Comparison of ENCODE assay signal across 8 cellular contexts in genomic region chr2:64524604-64525322, GRCh38. TPM values are rescaled to one million over a fixed set of nuclear protein-coding genes. Genes with fewer than 3 reads are reported as not detected.
DNase-seq lines count a peak whose midpoint lies in the region; ATAC-seq, FAIRE-seq and TF ChIP-seq lines count a peak whose summit lies in the region.

No MANE protein-coding gene starts in this region.

- peaks cover 30% of the 10 kb centered on the region for H3K4me1 ChIP-seq in HepG2 (ENCODE audit: insufficient read depth, low read length)

- no peak for FAIRE-seq in HepG2 (lab: Jason Lieb, UNC)

- WGBS in HepG2 (ENCODE audit: low lambda C conversion rate), result 2% methylated on average over 22 of the region's 48 CpGs

- no peak overlapping the region for H2AFZ ChIP-seq in HepG2 (ENCODE audit: low read length)

- peak overlapping the region; percentile 89 for H3K4me2 ChIP-seq in HepG2 (ENCODE audit: low read depth, low read length)

- no TSS peak for BruUV-seq in HepG2 (replicated peaks; lab: Mats Ljungman, UMichigan)

- peak; percentile 32 for DNase-seq in SW480 (ENCODE audit: low spot score)
- peak; percentile 23 for DNase-seq in cerebellar cortex (ENCODE audit: low spot score)
- DNase-seq in HepG2 (ENCODE audit: low spot score), result peak; percentile 30
- DNase-seq in stimulated activated CD4-positive, alpha-beta T cell treated with anti-CD3 and anti-CD28 coated beads, TNF-alpha, amount 100 ng/mL, for 24 hours (ENCODE audit: low read depth in 3 of 3), result peak in 2 of 3 experiments; percentile 13 to 26
- DNase-seq in germinal center (ENCODE audit: low spot score), result no peak

- H4K20me1 ChIP-seq in HepG2 (ENCODE audit: insufficient read depth, low read length), result peaks cover 15% of the 10 kb centered on the region; the same call in 1 of the 2 replicates

- peak; percentile 14 for ATAC-seq in GM18867 (IDR thresholded peaks at IDR 0.05; ENCODE audit: unreplicated experiment)
- ATAC-seq in HG03139 (IDR thresholded peaks at IDR 0.05; ENCODE audit: unreplicated experiment), result peak; percentile 16
- peak; percentile 87 for ATAC-seq in HepG2

- POLR2A ChIA-PET in HepG2 (lab: Yijun Ruan, JAX), result interaction anchor here (1.1 to 2.2 kb wide), 7 partner anchors 8 to 531 kb away, joined by 3 to 7 read pairs (median 4); partner anchors contain the start of gene LGALSL

- peaks cover 2 to 4% of the 10 kb centered on the region in 2 experiments; a peak in 2 of 5 replicates for H3K36me3 ChIP-seq in HepG2 (replicated peaks in 1 of 2; ENCODE audit: control insufficient read depth in 1 of 2, insufficient read depth in 2 of 2, low read length in 2 of 2)

- peak overlapping the region; percentile 95 to 100 (median 98) for H3K4me3 ChIP-seq in HepG2 (replicated peaks in 1 of 3; ENCODE audit: insufficient read depth in 1 of 3, low read depth in 2 of 3, low read length in 3 of 3)

- TF ChIP-seq POLR2A in HepG2 (IDR thresholded peaks at IDR 0.05; ENCODE audit: insufficient read depth in 1 of 2, low read depth in 2 of 2, low read length in 2 of 2), result 0 out of 4 replicates have a peak, but pooled peaks of 1 of the 2 experiments have one; percentile 13

- peak; percentile 36; the same call in 1 of the 2 replicates for TF ChIP-seq RAD21 in HepG2 (CRISPR knock-in tag; IDR thresholded peaks at IDR 0.05)

- 0 out of 2 replicates have a peak, but pooled peaks have one; percentile 3 for TF ChIP-seq CTCF in 22Rv1 (IDR thresholded peaks at IDR 0.05)
- 0 out of 2 replicates have a peak, but pooled peaks have one; percentile 33 for TF ChIP-seq CTCF in HepG2 (CRISPR knock-in tag; IDR thresholded peaks at IDR 0.05)

- in situ Hi-C loops in HepG2 (cut with HindIII; ENCODE audit: extremely low pct_ligation_motif_present, low pct_unique_long_range_greater_than_20kb), result no loop called here

- peak overlapping the region; percentile 82 for H3K9ac ChIP-seq in HepG2 (ENCODE audit: insufficient read depth, low read depth, low read length)

- peaks cover 50% of the 10 kb centered on the region for H3K79me2 ChIP-seq in HepG2 (ENCODE audit: insufficient read depth, low read length)

- CTCF ChIA-PET in HepG2 (lab: Yijun Ruan, JAX; ENCODE audit: low intra/inter-chr PET ratio, low total read pairs), result interaction anchor here (1.6 to 3.8 kb wide), 2 partner anchors 37 to 194 kb away, joined by 3 to 38 read pairs; no protein-coding TSS in a partner anchor

- TF ChIP-seq EP300 in HepG2 (IDR thresholded peaks at IDR 0.05; ENCODE audit: low read depth in 2 of 2, low read length in 2 of 2) (no peak), HepG2 (CRISPR knock-in tag; IDR thresholded peaks at IDR 0.05; ENCODE audit: borderline replicate concordance) (no peak)

- no peaks in the 10 kb centered on the region; a peak in 1 of 5 replicates for H3K27me3 ChIP-seq in HepG2 (ENCODE audit: control insufficient read depth in 1 of 2, insufficient read depth in 2 of 2, low read length in 2 of 2)

- intact Hi-C loops in HepG2 (cut with micrococcal nuclease; ENCODE audit: unreplicated experiment), result loop anchor here (1.0 to 5.0 kb wide), 6 partner anchors 18 to 363 kb away; partner anchors contain the start of gene SERTAD2

- H3K9me3 ChIP-seq in HepG2 (ENCODE audit: low read length), result no peaks in the 10 kb centered on the region

- peak overlapping the region; percentile 90 for H3K27ac ChIP-seq in 22Rv1
- H3K27ac ChIP-seq in HepG2 (ENCODE audit: extremely low read length, insufficient read depth, low read length), result peak overlapping the region; percentile 73

TF ChIP-seq in HepG2, 621 proteins besides CTCF, POLR2A, EP300 and RAD21 (continues in another document):
- peak; percentile 80 for TF ChIP-seq ZNF552 (CRISPR knock-in tag; IDR thresholded peaks at IDR 0.05; ENCODE audit: borderline replicate concordance)
- TF ChIP-seq ZNF354B (CRISPR knock-in tag; IDR thresholded peaks at IDR 0.05), result peak; percentile 77; the same call in 1 of the 2 replicates
- TF ChIP-seq ZNF232 (CRISPR knock-in tag; IDR thresholded peaks at IDR 0.05; ENCODE audit: borderline replicate concordance), result peak; percentile 83; the same call in 1 of the 2 replicates
- 0 out of 2 replicates have a peak, but pooled peaks have one; percentile 58 for TF ChIP-seq POGK (CRISPR knock-in tag; conservative IDR thresholded peaks at IDR 0.05)
- 0 out of 2 replicates have a peak, but pooled peaks have one; percentile 31 for TF ChIP-seq ZFP90 (CRISPR knock-in tag; IDR thresholded peaks at IDR 0.05; ENCODE audit: borderline replicate concordance)
- TF ChIP-seq NCOA1 (CRISPR knock-in tag; IDR thresholded peaks at IDR 0.05), result peak; percentile 67; the same call in 1 of the 2 replicates
- no peak for TF ChIP-seq EHMT2 (IDR thresholded peaks at IDR 0.05; ENCODE audit: borderline replicate concordance, low read depth, low read length)
- TF ChIP-seq HOXD1 (CRISPR knock-in tag; IDR thresholded peaks at IDR 0.05), result 0 out of 2 replicates have a peak, but pooled peaks have one; percentile 14
- TF ChIP-seq ZBTB14 (CRISPR knock-in tag; IDR thresholded peaks at IDR 0.05), result peak; percentile 53; the same call in 1 of the 2 replicates
- TF ChIP-seq, protein P1, sequence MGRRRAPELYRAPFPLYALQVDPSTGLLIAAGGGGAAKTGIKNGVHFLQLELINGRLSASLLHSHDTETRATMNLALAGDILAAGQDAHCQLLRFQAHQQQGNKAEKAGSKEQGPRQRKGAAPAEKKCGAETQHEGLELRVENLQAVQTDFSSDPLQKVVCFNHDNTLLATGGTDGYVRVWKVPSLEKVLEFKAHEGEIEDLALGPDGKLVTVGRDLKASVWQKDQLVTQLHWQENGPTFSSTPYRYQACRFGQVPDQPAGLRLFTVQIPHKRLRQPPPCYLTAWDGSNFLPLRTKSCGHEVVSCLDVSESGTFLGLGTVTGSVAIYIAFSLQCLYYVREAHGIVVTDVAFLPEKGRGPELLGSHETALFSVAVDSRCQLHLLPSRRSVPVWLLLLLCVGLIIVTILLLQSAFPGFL (CRISPR knock-in tag; IDR thresholded peaks at IDR 0.05), result 0 out of 2 replicates have a peak, but pooled peaks have one; percentile 45
- no peak for TF ChIP-seq NR1H2 (CRISPR knock-in tag; IDR thresholded peaks at IDR 0.05; ENCODE audit: borderline replicate concordance, low read depth)
- TF ChIP-seq TGIF2 (CRISPR knock-in tag; IDR thresholded peaks at IDR 0.05), result 0 out of 2 replicates have a peak, but pooled peaks have one; percentile 19
- TF ChIP-seq TCF12 (IDR thresholded peaks at IDR 0.05), result no peak
- peak; percentile 58; the same call in 1 of the 2 replicates for TF ChIP-seq TCF12 (CRISPR knock-in tag; IDR thresholded peaks at IDR 0.05)

RNA-seq across cellular contexts. Expression of gene AFTPH, which starts 0.6 kb away (rescaled TPM):
- total RNA-seq in HepG2 (2016; rRNA removed; fragmentation: Illumina TruSeq; extraction: Trizol), result 36.8 and 45.9 TPM in 2 replicates
- 17.9 and 21.2 TPM in 2 replicates for total RNA-seq in HepG2 (2016; cell fraction: cytosol; rRNA removed; fragmentation: Illumina TruSeq; extraction: Trizol; ENCODE audit: low read depth)
- 36.6 and 50.6 TPM in 2 replicates for total RNA-seq in HepG2 (2016; cell fraction: insoluble cytoplasmic fraction; rRNA removed; fragmentation: Illumina TruSeq; extraction: Trizol)
- total RNA-seq in HepG2 (2016; cell fraction: membrane; rRNA removed; fragmentation: Illumina TruSeq; extraction: Trizol), result 30.5 and 36.5 TPM in 2 replicates
- total RNA-seq in HepG2 (2016; cell fraction: nucleus; rRNA removed; fragmentation: Illumina TruSeq; extraction: Trizol), result 27.4 and 31.1 TPM in 2 replicates
- polyA plus RNA-seq in HepG2 (2011; rRNA removed), result 22.6 and 27.5 TPM in 2 replicates
- 12.5 and 16.4 TPM in 2 replicates for polyA plus RNA-seq in HepG2 (2011; cell fraction: cytosol; rRNA removed)
- polyA plus RNA-seq in HepG2 (2011; cell fraction: nucleus; rRNA removed), result 8.6 and 11.4 TPM in 2 replicates
- 19.6 and 29.6 TPM in 2 replicates for polyA plus RNA-seq in HepG2 (2012)
- 3.8 and 5.1 TPM in 2 replicates for polyA plus RNA-seq in HepG2 (2016; cell fraction: cytosol; fragmentation: Illumina TruSeq; extraction: Trizol; ENCODE audit: low read depth)
- polyA plus RNA-seq in HepG2 (2016; cell fraction: insoluble cytoplasmic fraction; fragmentation: Illumina TruSeq; extraction: Trizol; ENCODE audit: low read depth), result 41.1 and 41.2 TPM in 2 replicates
- polyA plus RNA-seq in HepG2 (2016; cell fraction: membrane; fragmentation: Illumina TruSeq; extraction: Trizol; ENCODE audit: low read depth), result 11.6 and 13.1 TPM in 2 replicates
- polyA plus RNA-seq in HepG2 (2016; cell fraction: nucleus; fragmentation: Illumina TruSeq; extraction: Trizol; ENCODE audit: insufficient read depth, low read depth), result 35.6 and 37.0 TPM in 2 replicates
- 9.2 and 13.7 TPM in 2 replicates for polyA minus RNA-seq in HepG2 (2011; rRNA and poly(A)+ RNA removed; ENCODE audit: low replicate concordance)
- 16.5 and 19.2 TPM in 2 replicates for polyA minus RNA-seq in HepG2 (2011; cell fraction: cytosol; rRNA and poly(A)+ RNA removed)
- polyA minus RNA-seq in HepG2 (2011; cell fraction: nucleus; rRNA and poly(A)+ RNA removed), result 36.2 and 39.9 TPM in 2 replicates

Comparison
In these comparisons a context has a peak if more than half of its experiments do, and no peak if none do; other contexts are left out.
1. ATAC-seq: peak in every context shown above with its lines; median percentile 87 in HepG2; 16 in HG03139; 14 in GM18867.